In the genomic region with DNA sequence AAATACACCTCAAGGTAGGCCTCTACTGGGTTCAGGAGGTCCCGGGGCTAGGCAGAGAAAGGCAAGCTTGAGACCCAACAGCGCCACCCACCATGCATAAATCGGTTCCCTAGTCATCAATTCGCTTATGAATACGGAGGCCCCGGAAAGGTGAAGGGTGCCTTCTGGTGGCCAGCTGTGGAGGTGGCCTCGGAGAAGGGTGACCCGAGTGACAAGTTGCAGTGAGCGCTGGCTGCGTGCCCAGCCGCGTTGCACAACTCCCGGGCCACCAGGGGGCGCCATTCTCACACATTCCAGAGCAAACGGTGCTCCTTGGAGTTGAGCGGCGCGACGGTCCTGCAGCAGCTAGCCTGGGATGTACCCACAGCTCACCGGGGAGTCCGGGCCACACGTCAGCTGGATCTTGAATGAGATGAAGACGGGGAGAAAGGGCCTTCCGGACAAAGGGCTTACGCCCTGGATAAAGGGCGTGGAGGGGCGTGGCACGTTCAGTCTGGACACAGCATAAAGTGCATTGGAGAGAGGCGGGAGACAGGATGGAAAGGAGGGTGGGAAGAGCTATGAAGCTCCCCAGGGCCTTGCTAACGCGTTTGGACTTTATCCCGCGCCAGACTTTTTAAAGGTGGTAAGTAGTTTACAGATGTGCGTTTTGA, we compare ENCODE assay signal across 8 cellular contexts. TPM values are rescaled to one million over a fixed set of nuclear protein-coding genes. Genes with fewer than 3 reads are reported as not detected.
DNase-seq lines count a peak whose midpoint lies in the region; ATAC-seq and TF ChIP-seq lines count a peak whose summit lies in the region.

No MANE protein-coding gene starts in this region.

- H3K4me3 ChIP-seq in BE2C (ENCODE audit: low read depth, low read length), result peak overlapping the region; percentile 41

- H3K4me3 Mint-ChIP-seq in chondrocyte (ENCODE audit: unreplicated experiment), result peak overlapping the region; percentile 92

- H3K9me3 Mint-ChIP-seq in chondrocyte (ENCODE audit: low read depth), result no peaks in the 10 kb centered on the region

- TF ChIP-seq CTCF in BE2C (IDR thresholded peaks at IDR 0.05; ENCODE audit: low read depth, low read length) (peak; percentile 75), chondrocyte (IDR thresholded peaks at IDR 0.05) (peak; percentile 100)

- peak; percentile 85 for ATAC-seq in HG03432 (IDR thresholded peaks at IDR 0.05; ENCODE audit: unreplicated experiment)

- H3K27me3 ChIP-seq in BE2C, result no peaks in the 10 kb centered on the region

- peak; percentile 15 for TF ChIP-seq POLR2A in GM19099 (IDR thresholded peaks at IDR 0.05; ENCODE audit: extremely low read depth, insufficient read length, low read depth)

- no peaks in the 10 kb centered on the region; the same call in 1 of the 2 replicates for H3K4me1 ChIP-seq in BE2C

- H3K27ac Mint-ChIP-seq in chondrocyte (ENCODE audit: unreplicated experiment), result peak overlapping the region; percentile 95

- H3K36me3 Mint-ChIP-seq in chondrocyte (ENCODE audit: low read depth), result no peaks in the 10 kb centered on the region

- no peaks in the 10 kb centered on the region for H3K9me3 ChIP-seq in BE2C

- peak; percentile 89 for DNase-seq in BE2C
- peak; percentile 97 for DNase-seq in NCI-H460 (ENCODE audit: extremely low read depth, low read depth)
- DNase-seq in activated CD4-positive, CD25-positive, alpha-beta regulatory T cell treated with anti-CD3 and anti-CD28 coated beads, Interleukin-2, amount 50 U/mL, for 72 hours, result peak; percentile 99
- peak; percentile 95 for DNase-seq in chondrocyte (ENCODE audit: low spot score)
- peak; percentile 97 for DNase-seq in left kidney (ENCODE audit: low read depth, low spot score)
- DNase-seq in stimulated activated CD4-positive, alpha-beta T cell treated with anti-CD3 and anti-CD28 coated beads, Interleukin-2, amount 100 ng/mL, for 48 hours, result peak; percentile 100

- H3K36me3 ChIP-seq in BE2C, result no peaks in the 10 kb centered on the region

- no peaks in the 10 kb centered on the region for H3K27me3 Mint-ChIP-seq in chondrocyte (ENCODE audit: low read depth)

- H3K4me1 Mint-ChIP-seq in chondrocyte (ENCODE audit: low read depth), result peaks cover 24% of the 10 kb centered on the region

RNA-seq across cellular contexts. Expression of a gene that starts 20.4 kb away (rescaled TPM):
- polyA plus RNA-seq in BE2C (2012; ENCODE audit: insufficient read depth, insufficient read length, low read depth), result 925 TPM
- total RNA-seq in NCI-H460 (2014; rRNA removed; shearing (Covaris generic)), result 6,173 and 7,110 TPM in 2 replicates
- 4,524 and 6,283 TPM in 2 replicates for polyA plus RNA-seq in NCI-H460 (2014; cell fraction: nucleus; rRNA removed)
- total RNA-seq in chondrocyte, result 1,771 to 2,562 TPM (median 2,521 TPM) in 3 replicates

RNA-seq across cellular contexts. Expression of a gene that starts 45.0 kb away (rescaled TPM):
- not detected for polyA plus RNA-seq in BE2C (2012; ENCODE audit: insufficient read depth, insufficient read length, low read depth)
- total RNA-seq in NCI-H460 (2014; rRNA removed; shearing (Covaris generic)), result 2.2 and 2.6 TPM in 2 replicates
- 2.5 TPM in 1 of 2 replicates, not detected in the other for polyA plus RNA-seq in NCI-H460 (2014; cell fraction: nucleus; rRNA removed)
- 0.37 to 1.2 TPM (median 0.82 TPM) in 3 replicates for total RNA-seq in chondrocyte

RNA-seq across cellular contexts. Expression of a gene that starts 45.1 kb away (rescaled TPM):
- polyA plus RNA-seq in BE2C (2012; ENCODE audit: insufficient read depth, insufficient read length, low read depth), result 28.0 TPM
- total RNA-seq in NCI-H460 (2014; rRNA removed; shearing (Covaris generic)), result 92.6 and 106 TPM in 2 replicates
- 27.8 and 44.4 TPM in 2 replicates for polyA plus RNA-seq in NCI-H460 (2014; cell fraction: nucleus; rRNA removed)
- 76.0 to 101 TPM (median 95.8 TPM) in 3 replicates for total RNA-seq in chondrocyte

Comparison
In these comparisons a context has a peak if more than half of its experiments do, and no peak if none do; other contexts are left out.
1. Peak in every context shown above with its lines: DNase-seq, ATAC-seq and H3K4me3 ChIP-seq.